In the genomic region with DNA sequence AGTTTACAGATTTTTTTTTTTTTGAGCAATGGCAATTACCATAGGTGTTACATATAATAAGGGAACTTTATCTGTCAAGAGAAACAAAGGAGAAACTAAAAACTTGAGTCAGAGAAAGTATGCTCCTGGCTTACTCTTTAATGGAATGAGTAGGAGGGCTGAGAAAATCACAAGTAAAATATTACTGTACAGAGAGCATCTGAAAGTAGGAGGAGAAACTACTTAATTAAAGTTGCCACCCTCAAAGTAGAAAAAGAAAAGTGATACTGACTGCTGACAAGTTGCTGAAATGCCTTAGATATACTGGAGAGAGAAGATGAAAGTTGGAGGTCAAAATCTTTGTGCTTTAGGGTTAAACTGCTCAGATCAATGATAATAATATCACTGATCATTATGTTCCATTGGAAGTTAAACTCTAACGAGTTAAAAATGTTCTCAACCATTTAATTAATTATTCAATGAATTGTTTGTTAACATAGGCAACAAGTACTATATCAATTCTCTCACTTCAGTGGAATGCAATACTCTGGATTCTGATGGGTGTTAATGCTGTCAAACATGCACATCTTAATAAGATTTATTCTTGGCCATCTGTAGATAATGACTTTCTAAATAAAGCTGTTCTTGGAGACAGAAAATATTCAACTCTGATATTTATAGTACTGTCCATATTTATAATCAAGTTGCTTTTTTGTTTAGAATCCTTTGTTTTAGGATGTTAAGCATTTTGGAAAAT, we compare ENCODE assay signal across 1 cellular context.
TF ChIP-seq lines count a peak whose summit lies in the region.

No MANE protein-coding gene starts in this region.

TF ChIP-seq in HepG2, 621 proteins besides CTCF, POLR2A, EP300 and RAD21 (continued from another document):
- TF ChIP-seq, protein P1, sequence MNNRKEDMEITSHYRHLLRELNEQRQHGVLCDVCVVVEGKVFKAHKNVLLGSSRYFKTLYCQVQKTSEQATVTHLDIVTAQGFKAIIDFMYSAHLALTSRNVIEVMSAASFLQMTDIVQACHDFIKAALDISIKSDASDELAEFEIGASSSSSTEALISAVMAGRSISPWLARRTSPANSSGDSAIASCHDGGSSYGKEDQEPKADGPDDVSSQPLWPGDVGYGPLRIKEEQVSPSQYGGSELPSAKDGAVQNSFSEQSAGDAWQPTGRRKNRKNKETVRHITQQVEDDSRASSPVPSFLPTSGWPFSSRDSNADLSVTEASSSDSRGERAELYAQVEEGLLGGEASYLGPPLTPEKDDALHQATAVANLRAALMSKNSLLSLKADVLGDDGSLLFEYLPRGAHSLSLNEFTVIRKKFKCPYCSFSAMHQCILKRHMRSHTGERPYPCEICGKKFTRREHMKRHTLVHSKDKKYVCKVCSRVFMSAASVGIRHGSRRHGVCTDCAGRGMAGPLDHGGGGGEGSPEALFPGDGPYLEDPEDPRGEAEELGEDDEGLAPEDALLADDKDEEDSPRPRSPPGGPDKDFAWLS (CRISPR knock-in tag; IDR thresholded peaks at IDR 0.05; ENCODE audit: borderline replicate concordance): no peak
- TF ChIP-seq NR2C2 (CRISPR knock-in tag; IDR thresholded peaks at IDR 0.05; ENCODE audit: borderline replicate concordance) (no peak), ZNF709 (CRISPR knock-in tag; IDR thresholded peaks at IDR 0.05) (no peak), ZNF512 (CRISPR knock-in tag; IDR thresholded peaks at IDR 0.05) (no peak), ZFP36L2 (CRISPR knock-in tag; IDR thresholded peaks at IDR 0.05) (no peak), HNF4A (CRISPR knock-in tag; IDR thresholded peaks at IDR 0.05) (no peak), ZNF256 (CRISPR knock-in tag; conservative IDR thresholded peaks at IDR 0.05) (no peak), TEAD3 (CRISPR knock-in tag; optimal IDR thresholded peaks at IDR 0.05; ENCODE audit: borderline replicate concordance) (no peak), TIGD3 (CRISPR knock-in tag; IDR thresholded peaks at IDR 0.05; ENCODE audit: borderline replicate concordance) (no peak), ZNF569 (CRISPR knock-in tag; IDR thresholded peaks at IDR 0.05; ENCODE audit: borderline replicate concordance) (no peak), ATAD3A (CRISPR knock-in tag; IDR thresholded peaks at IDR 0.05) (no peak), CREM (IDR thresholded peaks at IDR 0.05) (no peak), CREM (CRISPR knock-in tag; IDR thresholded peaks at IDR 0.05) (no peak)
- TF ChIP-seq, protein P2, sequence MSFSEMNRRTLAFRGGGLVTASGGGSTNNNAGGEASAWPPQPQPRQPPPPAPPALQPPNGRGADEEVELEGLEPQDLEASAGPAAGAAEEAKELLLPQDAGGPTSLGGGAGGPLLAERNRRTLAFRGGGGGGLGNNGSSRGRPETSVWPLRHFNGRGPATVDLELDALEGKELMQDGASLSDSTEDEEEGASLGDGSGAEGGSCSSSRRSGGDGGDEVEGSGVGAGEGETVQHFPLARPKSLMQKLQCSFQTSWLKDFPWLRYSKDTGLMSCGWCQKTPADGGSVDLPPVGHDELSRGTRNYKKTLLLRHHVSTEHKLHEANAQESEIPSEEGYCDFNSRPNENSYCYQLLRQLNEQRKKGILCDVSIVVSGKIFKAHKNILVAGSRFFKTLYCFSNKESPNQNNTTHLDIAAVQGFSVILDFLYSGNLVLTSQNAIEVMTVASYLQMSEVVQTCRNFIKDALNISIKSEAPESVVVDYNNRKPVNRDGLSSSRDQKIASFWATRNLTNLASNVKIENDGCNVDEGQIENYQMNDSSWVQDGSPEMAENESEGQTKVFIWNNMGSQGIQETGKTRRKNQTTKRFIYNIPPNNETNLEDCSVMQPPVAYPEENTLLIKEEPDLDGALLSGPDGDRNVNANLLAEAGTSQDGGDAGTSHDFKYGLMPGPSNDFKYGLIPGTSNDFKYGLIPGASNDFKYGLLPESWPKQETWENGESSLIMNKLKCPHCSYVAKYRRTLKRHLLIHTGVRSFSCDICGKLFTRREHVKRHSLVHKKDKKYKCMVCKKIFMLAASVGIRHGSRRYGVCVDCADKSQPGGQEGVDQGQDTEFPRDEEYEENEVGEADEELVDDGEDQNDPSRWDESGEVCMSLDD (CRISPR knock-in tag; IDR thresholded peaks at IDR 0.05; ENCODE audit: borderline replicate concordance): no peak
- TF ChIP-seq, protein P3, sequence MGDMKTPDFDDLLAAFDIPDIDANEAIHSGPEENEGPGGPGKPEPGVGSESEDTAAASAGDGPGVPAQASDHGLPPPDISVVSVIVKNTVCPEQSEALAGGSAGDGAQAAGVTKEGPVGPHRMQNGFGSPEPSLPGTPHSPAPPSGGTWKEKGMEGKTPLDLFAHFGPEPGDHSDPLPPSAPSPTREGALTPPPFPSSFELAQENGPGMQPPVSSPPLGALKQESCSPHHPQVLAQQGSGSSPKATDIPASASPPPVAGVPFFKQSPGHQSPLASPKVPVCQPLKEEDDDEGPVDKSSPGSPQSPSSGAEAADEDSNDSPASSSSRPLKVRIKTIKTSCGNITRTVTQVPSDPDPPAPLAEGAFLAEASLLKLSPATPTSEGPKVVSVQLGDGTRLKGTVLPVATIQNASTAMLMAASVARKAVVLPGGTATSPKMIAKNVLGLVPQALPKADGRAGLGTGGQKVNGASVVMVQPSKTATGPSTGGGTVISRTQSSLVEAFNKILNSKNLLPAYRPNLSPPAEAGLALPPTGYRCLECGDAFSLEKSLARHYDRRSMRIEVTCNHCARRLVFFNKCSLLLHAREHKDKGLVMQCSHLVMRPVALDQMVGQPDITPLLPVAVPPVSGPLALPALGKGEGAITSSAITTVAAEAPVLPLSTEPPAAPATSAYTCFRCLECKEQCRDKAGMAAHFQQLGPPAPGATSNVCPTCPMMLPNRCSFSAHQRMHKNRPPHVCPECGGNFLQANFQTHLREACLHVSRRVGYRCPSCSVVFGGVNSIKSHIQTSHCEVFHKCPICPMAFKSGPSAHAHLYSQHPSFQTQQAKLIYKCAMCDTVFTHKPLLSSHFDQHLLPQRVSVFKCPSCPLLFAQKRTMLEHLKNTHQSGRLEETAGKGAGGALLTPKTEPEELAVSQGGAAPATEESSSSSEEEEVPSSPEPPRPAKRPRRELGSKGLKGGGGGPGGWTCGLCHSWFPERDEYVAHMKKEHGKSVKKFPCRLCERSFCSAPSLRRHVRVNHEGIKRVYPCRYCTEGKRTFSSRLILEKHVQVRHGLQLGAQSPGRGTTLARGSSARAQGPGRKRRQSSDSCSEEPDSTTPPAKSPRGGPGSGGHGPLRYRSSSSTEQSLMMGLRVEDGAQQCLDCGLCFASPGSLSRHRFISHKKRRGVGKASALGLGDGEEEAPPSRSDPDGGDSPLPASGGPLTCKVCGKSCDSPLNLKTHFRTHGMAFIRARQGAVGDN (CRISPR knock-in tag; IDR thresholded peaks at IDR 0.05): no peak
